Comparison of ENCODE assay signal across 20 cellular contexts in genomic region chr5:133508314-133508713, GRCh38.
DNase-seq lines count a peak whose midpoint lies in the region; ATAC-seq, FAIRE-seq and TF ChIP-seq lines count a peak whose summit lies in the region.
"Had no signal": no experiment of that assay in that cellular context is flagged by ENCODE, and none has a peak within 500 bp of the region (broad histone marks: within the 10 kb centered on the region; RNA-seq: fewer than 3 reads in every experiment).

No MANE protein-coding gene starts in this region.

- H3K27ac ChIP-seq in VCaP = peak overlapping the region; percentile 21; the same call in 1 of the 2 replicates
- no peak overlapping the region for H3K27ac ChIP-seq in upper lobe of right lung
- H3K27ac ChIP-seq: BLaER1 treated with 17β-estradiol and CSF1 and Interleukin-3, amounts not matched to agents 10 nM and 100 nM; HL-60 had no signal

- intact Hi-C loops in upper lobe of right lung (cut with DNase I) = no loop called here

- ATAC-seq in upper lobe of right lung = no peak
- ATAC-seq: GM23338 had no signal

- H3K4me3 ChIP-seq in upper lobe of right lung = no peak overlapping the region
- H3K4me3 ChIP-seq: BLaER1 treated with 17β-estradiol and CSF1 and Interleukin-3, amounts not matched to agents 10 nM and 100 nM; GM23338 had no signal

- H3K4me1 ChIP-seq in upper lobe of right lung = peaks cover 6% of the 10 kb centered on the region

- H3K27me3 ChIP-seq in upper lobe of right lung = no peaks in the 10 kb centered on the region
- H3K27me3 ChIP-seq: BLaER1 treated with 17β-estradiol and CSF1 and Interleukin-3, amounts not matched to agents 10 nM and 100 nM had no signal

- no peak for TF ChIP-seq POLR2A in GM12891 (IDR thresholded peaks at IDR 0.05; ENCODE audit: low read depth, low read length)

- FAIRE-seq in GM12891 (lab: Jason Lieb, UNC) = peak; percentile 5
- FAIRE-seq: GM19239, H54 had no signal

- TF ChIP-seq CTCF in VCaP (conservative IDR thresholded peaks at IDR 0.05) = no peak
- no peak for TF ChIP-seq CTCF in upper lobe of right lung (IDR thresholded peaks at IDR 0.05)

- DNase-seq in GM12891 (ENCODE audit: insufficient read length, low spot score) (no peak), islet precursor cell (peak; percentile 8), mucosa of gallbladder (ENCODE audit: low spot score) (no peak), NCI-H69 (lab: John Stamatoyannopoulos, UW) (no peak), upper lobe of right lung (no peak)
- DNase-seq: CD4-positive, CD25-positive, alpha-beta regulatory T cell; CD8-positive, alpha-beta memory T cell; COR-L47; DMS79; GDM1; HCEC 1CT; HFFc6; IMR-90; KBM-7 had no signal

- H3K9me3 ChIP-seq in upper lobe of right lung = no peaks in the 10 kb centered on the region
- H3K9me3 ChIP-seq: BLaER1 treated with 17β-estradiol and CSF1 and Interleukin-3, amounts not matched to agents 10 nM and 100 nM had no signal

- H3K36me3 ChIP-seq in upper lobe of right lung = no peaks in the 10 kb centered on the region
- H3K36me3 ChIP-seq: BLaER1 treated with 17β-estradiol and CSF1 and Interleukin-3, amounts not matched to agents 10 nM and 100 nM had no signal

TF ChIP-seq in GM12891, 5 proteins besides CTCF, POLR2A, EP300 and RAD21:
- TF ChIP-seq POU2F2 (IDR thresholded peaks at IDR 0.05; ENCODE audit: low read depth, low read length) = no peak
- TF ChIP-seq PAX5 (IDR thresholded peaks at IDR 0.05; ENCODE audit: insufficient read depth, low read length, severe bottlenecking) = no peak
- TF ChIP-seq SPI1 (IDR thresholded peaks at IDR 0.05; ENCODE audit: low read depth, low read length) = no peak
- no peak for TF ChIP-seq POLR2AphosphoS5 (IDR thresholded peaks at IDR 0.05; ENCODE audit: low read depth, low read length)
- TF ChIP-seq TAF1 (IDR thresholded peaks at IDR 0.05; ENCODE audit: low read depth, low read length) = no peak
